In genomic region chr9:105842023-105842644, GRCh38 we compare ENCODE assay signal across 8 cellular contexts.
DNase-seq lines count a peak whose midpoint lies in the region; ATAC-seq and TF ChIP-seq lines count a peak whose summit lies in the region.

No MANE protein-coding gene starts in this region.

- TF ChIP-seq CTCF in BE2C (IDR thresholded peaks at IDR 0.05; ENCODE audit: low read depth, low read length), result peak; percentile 84
- TF ChIP-seq CTCF in left lung (IDR thresholded peaks at IDR 0.05), result peak; percentile 58 to 87
- TF ChIP-seq CTCF in uterus (IDR thresholded peaks at IDR 0.05), result peak; percentile 22 to 41 (median 32)

- WGBS in aorta, 2 donors, result 32 to 35% methylated on average over 4 of the region's 4 CpGs

- TF ChIP-seq POLR2A in uterus (IDR thresholded peaks at IDR 0.05), result no peak

- ATAC-seq in GM18502 (IDR thresholded peaks at IDR 0.05; ENCODE audit: poor library complexity, unreplicated experiment) (peak; percentile 71), left lung (peak; percentile 60), aorta (ENCODE audit: low FRiP score) (no peak), HG03139 (IDR thresholded peaks at IDR 0.05; ENCODE audit: unreplicated experiment) (no peak)

- no peak overlapping the region for H3K4me3 ChIP-seq in BE2C (ENCODE audit: low read depth, low read length)
- no peak overlapping the region for H3K4me3 ChIP-seq in left lung
- no peak overlapping the region for H3K4me3 ChIP-seq in uterus
- no peak overlapping the region for H3K4me3 ChIP-seq in aorta (ENCODE audit: low read length in 2 of 2)

- H3K4me1 ChIP-seq in BE2C (no peaks in the 10 kb centered on the region), left lung (no peaks in the 10 kb centered on the region), uterus (no peaks in the 10 kb centered on the region), aorta (ENCODE audit: control insufficient read depth in 1 of 2, insufficient read depth in 2 of 2, low read length in 2 of 2) (no peaks in the 10 kb centered on the region)

- H3K27ac ChIP-seq in left lung, result no peak overlapping the region
- no peak overlapping the region for H3K27ac ChIP-seq in uterus
- no peak overlapping the region for H3K27ac ChIP-seq in aorta (ENCODE audit: low read depth in 1 of 2, low read length in 2 of 2)

- H3K9me3 ChIP-seq in BE2C (no peaks in the 10 kb centered on the region), left lung (no peaks in the 10 kb centered on the region), uterus (peaks cover 0 to 6% of the 10 kb centered on the region in 2 donors), aorta (ENCODE audit: control insufficient read depth, low read length) (peaks cover 1% of the 10 kb centered on the region)

- intact Hi-C loops in left lung (cut with DNase I) (no loop called here), uterus (cut with DNase I; ENCODE audit: low total_unique reads) (no loop called here), aorta (cut with DNase I) (no loop called here)

- H3K27me3 ChIP-seq in BE2C (no peaks in the 10 kb centered on the region), left lung (no peaks in the 10 kb centered on the region), uterus (no peaks in the 10 kb centered on the region), aorta (ENCODE audit: control insufficient read depth in 1 of 2, insufficient read depth in 2 of 2, low read length in 1 of 2) (no peaks in the 10 kb centered on the region)

- DNase-seq in BE2C (peak; percentile 23), NCI-H1105 (lab: John Stamatoyannopoulos, UW) (peak; percentile 18), astrocyte of the hippocampus (ENCODE audit: low read depth, low spot score) (peak; percentile 65), left lung (no peak), uterus (no peak), aorta (no peak)

- H3K36me3 ChIP-seq in BE2C (no peaks in the 10 kb centered on the region), left lung (no peaks in the 10 kb centered on the region), uterus (no peaks in the 10 kb centered on the region), aorta (ENCODE audit: control insufficient read depth in 1 of 2, insufficient read depth in 2 of 2, low read length in 1 of 2) (no peaks in the 10 kb centered on the region)

Comparison
In these comparisons a context has a peak if more than half of its experiments do, and no peak if none do; other contexts are left out.
1. DNase-seq: peak in BE2C (single experiment), NCI-H1105 (single experiment) and astrocyte of the hippocampus (single experiment); none in left lung (0 of 2), uterus (0 of 2) and aorta (0 of 2).
2. CTCF ChIP-seq: peak in every context shown above with its lines; median percentile 84 in BE2C; 72 in left lung; 32 in uterus.
3. ATAC-seq: peak in GM18502 (single experiment) and left lung (single experiment); none in aorta (single experiment) and HG03139 (single experiment).